In the genomic region with DNA sequence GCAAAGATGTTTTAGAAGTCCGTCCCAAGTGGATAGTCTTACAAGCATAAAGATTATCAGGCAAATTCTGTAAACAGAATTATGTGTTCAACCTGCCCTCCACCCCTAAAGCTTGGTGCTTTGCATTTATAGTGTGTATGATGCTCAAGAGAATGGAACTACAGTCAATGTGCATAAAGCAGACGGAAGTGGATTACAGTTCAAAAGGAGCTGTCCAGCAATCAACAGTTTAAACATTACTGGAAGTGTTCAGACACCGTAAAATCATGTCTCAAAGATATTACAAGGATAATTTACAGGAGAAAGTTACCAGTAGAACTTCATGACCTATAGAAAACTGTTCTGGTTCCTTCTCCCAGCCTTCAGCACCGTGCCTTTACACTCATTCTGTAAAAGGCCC, we compare ENCODE assay signal across 9 cellular contexts. TPM values are rescaled to one million over a fixed set of nuclear protein-coding genes. Genes with fewer than 3 reads are reported as not detected.
DNase-seq lines count a peak whose midpoint lies in the region; ATAC-seq and TF ChIP-seq lines count a peak whose summit lies in the region.
"Had no signal": no experiment of that assay in that cellular context is flagged by ENCODE, and none has a peak within 500 bp of the region (broad histone marks: within the 10 kb centered on the region; RNA-seq: fewer than 3 reads in every experiment).

No MANE protein-coding gene starts in this region.

- H3K9me3 Mint-ChIP-seq in CD8-positive, alpha-beta memory T cell = peaks cover 0 to 3% (median 0%) of the 10 kb centered on the region in 5 donors
- H3K9me3 Mint-ChIP-seq in naive thymus-derived CD4-positive, alpha-beta T cell = peaks cover 0 to 11% (median 0%) of the 10 kb centered on the region in 11 donors

- no peaks in the 10 kb centered on the region for H3K9me3 ChIP-seq in CD8-positive, alpha-beta memory T cell (ENCODE audit: low read length)
- H3K9me3 ChIP-seq in MM.1S (replicated peaks; ENCODE audit: insufficient read depth, low read length) = no peaks in the 10 kb centered on the region
- H3K9me3 ChIP-seq in naive thymus-derived CD4-positive, alpha-beta T cell (ENCODE audit: control insufficient read depth in 2 of 3, low read length in 3 of 3) = no peaks in the 10 kb centered on the region
- H3K9me3 ChIP-seq: mucosa of descending colon had no signal

- H3K36me3 ChIP-seq in CD8-positive, alpha-beta memory T cell (ENCODE audit: insufficient read depth, low read length) = no peaks in the 10 kb centered on the region
- no peaks in the 10 kb centered on the region for H3K36me3 ChIP-seq in MM.1S (replicated peaks; ENCODE audit: insufficient read depth, low read length)
- no peaks in the 10 kb centered on the region for H3K36me3 ChIP-seq in naive thymus-derived CD4-positive, alpha-beta T cell (ENCODE audit: control insufficient read depth in 2 of 3, insufficient read depth in 3 of 3, low read length in 3 of 3)

- CTCF ChIA-PET in CD8-positive, alpha-beta memory T cell (lab: Charles Lee) = no interaction called here
- CTCF ChIA-PET in naive thymus-derived CD4-positive, alpha-beta T cell (lab: Charles Lee) = no interaction called here

- peaks cover 4% of the 10 kb centered on the region for H3K27me3 ChIP-seq in CD8-positive, alpha-beta memory T cell (ENCODE audit: insufficient read depth, low read length, poor library complexity, severe bottlenecking)
- no peaks in the 10 kb centered on the region for H3K27me3 ChIP-seq in MM.1S (replicated peaks; ENCODE audit: insufficient read depth, low read length)
- H3K27me3 ChIP-seq in dorsolateral prefrontal cortex = peaks cover 0 to 5% (median 0%) of the 10 kb centered on the region in 45 donors
- H3K27me3 ChIP-seq in naive thymus-derived CD4-positive, alpha-beta T cell (ENCODE audit: control insufficient read depth in 2 of 2, insufficient read depth in 2 of 2, low read length in 2 of 2) = no peaks in the 10 kb centered on the region

- no peak overlapping the region for H3K27ac ChIP-seq in CD8-positive, alpha-beta memory T cell (ENCODE audit: low read depth, low read length)
- no peak overlapping the region for H3K27ac ChIP-seq in MM.1S (ENCODE audit: low read length)
- no peak overlapping the region for H3K27ac ChIP-seq in dorsolateral prefrontal cortex
- H3K27ac ChIP-seq in naive thymus-derived CD4-positive, alpha-beta T cell (ENCODE audit: low read depth, low read length) = no peak overlapping the region

- DNase-seq in CD8-positive, alpha-beta memory T cell = no peak
- DNase-seq in MM.1S (no peak), dorsolateral prefrontal cortex (no peak), NCI-H2029 treated with DMSO at 0.1 percent for 48 hours (lab: John Stamatoyannopoulos, UW) (no peak), SIG-M5 treated with dmso at 0.1 percent for 504 hours (lab: John Stamatoyannopoulos, UW; ENCODE audit: unreplicated experiment) (no peak)
- peak in 1 of 9 donors; percentile 14 for DNase-seq in naive thymus-derived CD4-positive, alpha-beta T cell
- DNase-seq: mucosa of descending colon had no signal

- no peaks in the 10 kb centered on the region for H4K20me1 ChIP-seq in MM.1S (ENCODE audit: insufficient read depth, low read length)

- no peaks in the 10 kb centered on the region for H3K9me2 ChIP-seq in MM.1S (replicated peaks; ENCODE audit: insufficient read depth, low read length)

- H2AFZ ChIP-seq in MM.1S (ENCODE audit: low read length) = no peak overlapping the region

- peaks cover 4 to 5% (median 4%) of the 10 kb centered on the region in 3 donors for H3K36me3 Mint-ChIP-seq in CD8-positive, alpha-beta memory T cell
- peaks cover 4 to 12% (median 8%) of the 10 kb centered on the region in 5 donors for H3K36me3 Mint-ChIP-seq in naive thymus-derived CD4-positive, alpha-beta T cell

- peak overlapping the region in 6 of 7 donors; percentile 70 to 88 (median 79) for H3K4me3 Mint-ChIP-seq in CD8-positive, alpha-beta memory T cell
- peak overlapping the region; percentile 75 to 97 (median 90) for H3K4me3 Mint-ChIP-seq in naive thymus-derived CD4-positive, alpha-beta T cell

- H3K4me1 Mint-ChIP-seq in CD8-positive, alpha-beta memory T cell = peaks cover 21 to 45% (median 40%) of the 10 kb centered on the region in 3 donors
- H3K4me1 Mint-ChIP-seq in naive thymus-derived CD4-positive, alpha-beta T cell = peaks cover 16 to 56% (median 47%) of the 10 kb centered on the region in 7 donors

- H3F3A ChIP-seq in MM.1S (ENCODE audit: insufficient read depth, low read length) = no peaks in the 10 kb centered on the region

- peaks cover 5% of the 10 kb centered on the region for H3K4me1 ChIP-seq in CD8-positive, alpha-beta memory T cell (ENCODE audit: insufficient read depth, low read length)
- no peaks in the 10 kb centered on the region for H3K4me1 ChIP-seq in MM.1S (ENCODE audit: low read length)
- peaks cover 0 to 7% of the 10 kb centered on the region in 2 donors for H3K4me1 ChIP-seq in naive thymus-derived CD4-positive, alpha-beta T cell (ENCODE audit: control insufficient read depth in 2 of 2, insufficient read depth in 2 of 2, low read length in 2 of 2)

- no peak overlapping the region for H3K9ac ChIP-seq in MM.1S (ENCODE audit: low read length)

- intact Hi-C loops in dorsolateral prefrontal cortex (cut with DNase I) = no loop called here
- intact Hi-C loops in naive thymus-derived CD4-positive, alpha-beta T cell (cut with micrococcal nuclease) = no loop called here

- POLR2A ChIA-PET in CD8-positive, alpha-beta memory T cell (lab: Charles Lee) = no interaction called here
- POLR2A ChIA-PET in naive thymus-derived CD4-positive, alpha-beta T cell (lab: Charles Lee) = interaction anchor here (0.8 kb wide), 1 partner anchor 743 kb away, joined by 3 read pairs; no protein-coding TSS in a partner anchor

- no peak for ATAC-seq in naive thymus-derived CD4-positive, alpha-beta T cell
- ATAC-seq in HG02678 (IDR thresholded peaks at IDR 0.05; ENCODE audit: unreplicated experiment) (no peak), GM21737 (IDR thresholded peaks at IDR 0.05; ENCODE audit: unreplicated experiment) (no peak)

- peak overlapping the region in 1 of 8 donors; percentile 50 for H3K27ac Mint-ChIP-seq in CD8-positive, alpha-beta memory T cell
- peak overlapping the region in 4 of 9 donors; percentile 22 to 78 (median 34) for H3K27ac Mint-ChIP-seq in naive thymus-derived CD4-positive, alpha-beta T cell

- H3K4me3 ChIP-seq in CD8-positive, alpha-beta memory T cell (ENCODE audit: low read length) = peak overlapping the region; percentile 66
- H3K4me3 ChIP-seq in MM.1S (ENCODE audit: low read length) = peak overlapping the region; percentile 65
- peak overlapping the region; percentile 56 to 96 (median 81) for H3K4me3 ChIP-seq in dorsolateral prefrontal cortex
- H3K4me3 ChIP-seq in naive thymus-derived CD4-positive, alpha-beta T cell (ENCODE audit: low read length) = peak overlapping the region; percentile 87
- H3K4me3 ChIP-seq: mucosa of descending colon had no signal

- no peak for TF ChIP-seq CTCF in MM.1S (IDR thresholded peaks at IDR 0.05; ENCODE audit: low read length)
- no peak for TF ChIP-seq CTCF in dorsolateral prefrontal cortex (IDR thresholded peaks at IDR 0.05 in 54 of 56, conservative IDR thresholded peaks at IDR 0.05 in 2 of 56; ENCODE audit: low read depth in 1 of 56, partially characterized antibody in 56 of 56)

- H3K4me2 ChIP-seq in MM.1S (ENCODE audit: low read depth, low read length) = peak overlapping the region; percentile 52; the same call in 1 of the 2 replicates

- no peaks in the 10 kb centered on the region for H3K79me2 ChIP-seq in MM.1S (ENCODE audit: low read length)

- peaks cover 40 to 42% of the 10 kb centered on the region in 2 donors for H3K27me3 Mint-ChIP-seq in CD8-positive, alpha-beta memory T cell
- H3K27me3 Mint-ChIP-seq in naive thymus-derived CD4-positive, alpha-beta T cell = peaks cover 15 to 40% (median 38%) of the 10 kb centered on the region in 5 donors

RNA-seq across cellular contexts. Expression of a gene that starts 1.0 kb away (rescaled TPM):
- 10 to 100 TPM in 1 of 2 experiments, 1 to 10 TPM in 1; 9.4 to 11.8 TPM for total RNA-seq in CD8-positive, alpha-beta memory T cell
- 1.5 TPM for polyA plus RNA-seq in CD8-positive, alpha-beta memory T cell
- 10 to 100 TPM; 43.8 to 86.9 (median 62.0) TPM for total RNA-seq in dorsolateral prefrontal cortex
- 10 to 100 TPM in 4 of 5 experiments, 1 to 10 TPM in 1; 7.3 to 66.9 (median 34.4) TPM for total RNA-seq in naive thymus-derived CD4-positive, alpha-beta T cell
- polyA plus RNA-seq in naive thymus-derived CD4-positive, alpha-beta T cell = 1 to 10 TPM; 2.5 to 2.8 TPM
